In the genomic region with DNA sequence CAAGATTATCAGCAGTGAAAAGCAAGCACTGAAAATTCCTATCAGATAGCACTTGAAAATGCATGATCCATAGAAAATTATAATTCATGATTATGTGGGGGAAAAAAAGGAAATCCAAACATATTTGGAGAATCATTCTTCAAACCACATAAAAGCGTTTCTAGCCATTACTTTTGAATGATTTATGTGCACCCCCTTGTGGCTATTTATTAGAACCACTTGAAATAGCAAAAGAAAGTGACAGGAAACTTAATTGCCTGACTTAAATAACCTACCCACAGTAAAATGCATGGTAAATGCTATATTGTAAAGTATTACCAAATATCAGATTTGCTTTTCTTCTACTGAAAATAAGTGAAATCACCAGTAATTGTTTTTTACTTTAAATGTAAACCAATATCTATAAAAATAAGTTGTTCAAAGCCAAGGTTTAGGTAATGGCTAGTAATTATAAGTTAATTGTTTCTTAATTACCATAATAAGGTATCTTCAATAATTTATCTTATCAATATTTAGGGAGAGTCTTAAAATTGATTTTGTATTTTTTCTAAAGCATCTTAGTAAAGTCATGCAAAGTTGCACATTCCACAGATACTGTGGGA, we compare ENCODE assay signal across 8 cellular contexts.
DNase-seq lines count a peak whose midpoint lies in the region; ATAC-seq and TF ChIP-seq lines count a peak whose summit lies in the region.

No MANE protein-coding gene starts in this region.

- intact Hi-C loops in HCT116 (cut with micrococcal nuclease), result loop anchor here (1.0 kb wide), 2 partner anchors 173 to 279 kb away; no protein-coding TSS in a partner anchor

- H3K4me3 ChIP-seq in HCT116 (replicated peaks in 1 of 2; ENCODE audit: low read depth in 1 of 2, low read length in 2 of 2), result no peak overlapping the region

- no peak for ATAC-seq in HCT116

- TF ChIP-seq CTCF in HCT116 (IDR thresholded peaks at IDR 0.05 in 2 of 3, conservative IDR thresholded peaks at IDR 0.05 in 1 of 3; ENCODE audit: borderline replicate concordance in 1 of 3, insufficient read depth in 1 of 3, low read depth in 2 of 3, low read length in 2 of 3), result peak; percentile 49 to 71 (median 69); a peak in 5 of 6 replicates

- H4K20me1 ChIP-seq in HCT116 (ENCODE audit: insufficient read depth), result no peaks in the 10 kb centered on the region

- CTCF ChIA-PET in HCT116 (lab: Charles Lee), result interaction anchor here (0.8 to 2.4 kb wide), 2 partner anchors 65 to 279 kb away, joined by 3 to 18 read pairs; no protein-coding TSS in a partner anchor

- DNase-seq in COLO829 (ENCODE audit: low spot score), result peak; percentile 34
- DNase-seq in HCT116 (ENCODE audit: low read depth, low spot score), result peak; percentile 52
- peak; percentile 4 to 69 for DNase-seq in NCI-H524 (lab: John Stamatoyannopoulos, UW)
- peak; percentile 13 for DNase-seq in brain pericyte (ENCODE audit: low read depth, low spot score)
- peak; percentile 75 for DNase-seq in medulla oblongata (ENCODE audit: extremely low spot score)
- DNase-seq in iPS-NIHi7 (ENCODE audit: extremely low spot score), result no peak
- DNase-seq in caudate nucleus (lab: John Stamatoyannopoulos, UW), result no peak
- no peak for DNase-seq in ecto neural progenitor cell (ENCODE audit: low spot score)

- H2AFZ ChIP-seq in HCT116 (ENCODE audit: low read depth, low read length, poor library complexity, severe bottlenecking), result no peak overlapping the region

- RAD21 ChIA-PET in HCT116 (lab: Charles Lee; ENCODE audit: low non-redundant PET in 1 of 2, low total read pairs in 2 of 2, uncharacterized antibody in 2 of 2, unreplicated experiment in 2 of 2), result interaction anchor here in 1 of 2 experiments (1.4 kb wide), 1 partner anchor 279 kb away, joined by 7 read pairs; no protein-coding TSS in a partner anchor

- TF ChIP-seq POLR2A in HCT116 (IDR thresholded peaks at IDR 0.05; ENCODE audit: borderline replicate concordance, extremely low read depth, insufficient read depth, insufficient read length), result no peak

- no peaks in the 10 kb centered on the region for H3K36me3 ChIP-seq in HCT116 (ENCODE audit: control insufficient read depth in 1 of 2, insufficient read depth in 2 of 2, low read length in 2 of 2)

- no peak overlapping the region for H3K27ac ChIP-seq in HCT116 (ENCODE audit: low read depth, low read length)
- H3K27ac ChIP-seq in caudate nucleus (ENCODE audit: low read depth, low read length), result no peak overlapping the region

- H3K4me1 ChIP-seq in HCT116 (ENCODE audit: control insufficient read depth in 1 of 2, insufficient read depth in 2 of 2, low read length in 2 of 2), result peaks cover 0 to 26% of the 10 kb centered on the region in 2 experiments; a peak in 2 of 4 replicates

- no peaks in the 10 kb centered on the region for H3K9me2 ChIP-seq in HCT116 (ENCODE audit: insufficient read depth)

- H3K27me3 ChIP-seq in HCT116 (ENCODE audit: insufficient read depth, low read length), result no peaks in the 10 kb centered on the region

- POLR2A ChIA-PET in HCT116 (lab: Charles Lee), result no interaction called here

- H3K9me3 ChIP-seq in HCT116 (ENCODE audit: control insufficient read depth in 1 of 2, insufficient read depth in 1 of 2, low read depth in 1 of 2, low read length in 2 of 2), result no peaks in the 10 kb centered on the region

- no peak overlapping the region for H3K9ac ChIP-seq in HCT116 (ENCODE audit: low read length)

- H3K79me2 ChIP-seq in HCT116 (ENCODE audit: insufficient read depth, low read length), result no peaks in the 10 kb centered on the region

- BruUV-seq in HCT116 (replicated peaks; lab: Mats Ljungman, UMichigan), result no TSS peak

- no peak overlapping the region for H3K4me2 ChIP-seq in HCT116 (ENCODE audit: low read length)

- peak; percentile 84 for TF ChIP-seq RAD21 in HCT116 (IDR thresholded peaks at IDR 0.05; ENCODE audit: low read depth)

TF ChIP-seq in HCT116, 20 proteins besides CTCF, POLR2A, EP300 and RAD21:
- TF ChIP-seq EGR1 (IDR thresholded peaks at IDR 0.05; ENCODE audit: low read depth) (no peak), EZH2phosphoT487 (IDR thresholded peaks at IDR 0.05; ENCODE audit: borderline replicate concordance) (no peak), FOSL1 (IDR thresholded peaks at IDR 0.05; ENCODE audit: low read depth) (no peak), TCF7L2 (IDR thresholded peaks at IDR 0.05; ENCODE audit: borderline replicate concordance, extremely low read depth, insufficient read depth, insufficient read length) (peak; percentile 20), JUND (IDR thresholded peaks at IDR 0.05) (no peak)
- TF ChIP-seq, protein P1, sequence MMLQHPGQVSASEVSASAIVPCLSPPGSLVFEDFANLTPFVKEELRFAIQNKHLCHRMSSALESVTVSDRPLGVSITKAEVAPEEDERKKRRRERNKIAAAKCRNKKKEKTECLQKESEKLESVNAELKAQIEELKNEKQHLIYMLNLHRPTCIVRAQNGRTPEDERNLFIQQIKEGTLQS (IDR thresholded peaks at IDR 0.05), result no peak

Comparison
In these comparisons a context has a peak if more than half of its experiments do, and no peak if none do; other contexts are left out.
1. DNase-seq: peak in COLO829 (single experiment), HCT116 (single experiment), NCI-H524 (2 of 2), brain pericyte (single experiment) and medulla oblongata (single experiment); none in iPS-NIHi7 (single experiment), caudate nucleus (0 of 61) and ecto neural progenitor cell (single experiment).